29 cellular contexts compared by ENCODE assay signal in genomic region chr9:426264-426663, GRCh38.
DNase-seq lines count a peak whose midpoint lies in the region; ATAC-seq, FAIRE-seq and TF ChIP-seq lines count a peak whose summit lies in the region.
"Had no signal": no experiment of that assay in that cellular context is flagged by ENCODE, and none has a peak within 500 bp of the region (broad histone marks: within the 10 kb centered on the region; RNA-seq: fewer than 3 reads in every experiment).

No MANE protein-coding gene starts in this region.

- no peaks in the 10 kb centered on the region for H3K79me1 ChIP-seq in H1 (ENCODE audit: low read depth, low read length)

- no peak overlapping the region for H4K5ac ChIP-seq in H1 (ENCODE audit: insufficient read length, low read depth, low read length)

- H3K14ac ChIP-seq in H1 (ENCODE audit: insufficient read length) = no peak overlapping the region

- no peak for TF ChIP-seq POLR2A in H1 (IDR thresholded peaks at IDR 0.05; ENCODE audit: control extremely low read depth in 1 of 2, low read depth in 2 of 2, low read length in 2 of 2)

- POLR2A ChIA-PET in activated CD8-positive, alpha-beta T cell treated with anti-CD3 and anti-CD28 coated beads for 36 hours (lab: Charles Lee) = interaction anchor here (1.3 kb wide), 1 partner anchor 39 kb away, joined by 5 read pairs; no protein-coding TSS in a partner anchor
- POLR2A ChIA-PET in activated CD8-positive, alpha-beta T cell treated with anti-CD3 and anti-CD28 coated beads, Interleukin-2, amount 10 ng/mL, durations not matched to agents 7 days and 5 days (lab: Charles Lee) = no interaction called here
- POLR2A ChIA-PET in PC-9 (lab: Charles Lee; ENCODE audit: unreplicated experiment) = no interaction called here
- POLR2A ChIA-PET in H1 (lab: Charles Lee; ENCODE audit: partially characterized antibody) = no interaction called here

- no peaks in the 10 kb centered on the region for H3K36me3 ChIP-seq in PC-9 (ENCODE audit: low read depth)
- no peaks in the 10 kb centered on the region for H3K36me3 ChIP-seq in H1 (ENCODE audit: control insufficient read depth in 2 of 4, insufficient read depth in 4 of 4, low read length in 3 of 4)
- H3K36me3 ChIP-seq: ascending aorta had no signal

- no peak overlapping the region for H3K4ac ChIP-seq in H1 (replicated peaks; ENCODE audit: insufficient read length, low read depth, low read length)

- no peak overlapping the region for H4K91ac ChIP-seq in H1 (replicated peaks; ENCODE audit: insufficient read length, low read length)

- FAIRE-seq in H1 (lab: Jason Lieb, UNC) = no peak
- FAIRE-seq: HepG2, RCC 7860, urothelium cell line had no signal

- H2AFZ ChIP-seq in PC-9 (no peak overlapping the region), H1 (ENCODE audit: low read length) (peak overlapping the region; percentile 75; the same call in 1 of the 2 replicates)

- H3K27me3 ChIP-seq in PC-9 (ENCODE audit: insufficient read depth, low read depth) (no peaks in the 10 kb centered on the region), H1 (replicated peaks in 1 of 4; ENCODE audit: control insufficient read depth in 3 of 4, extremely low read depth in 1 of 4, insufficient read depth in 3 of 4, low read length in 3 of 4) (no peaks in the 10 kb centered on the region)
- H3K27me3 ChIP-seq: ascending aorta had no signal

- no peak overlapping the region for H3K9ac ChIP-seq in H1 (replicated peaks in 1 of 4; ENCODE audit: extremely low read depth in 1 of 4, low read depth in 3 of 4, low read length in 3 of 4)

- H3K79me2 ChIP-seq in PC-9 (ENCODE audit: low read depth) (no peaks in the 10 kb centered on the region), H1 (ENCODE audit: control insufficient read depth in 1 of 2, insufficient read depth in 2 of 2, low read length in 2 of 2) (no peaks in the 10 kb centered on the region)

- no peak overlapping the region for H3K56ac ChIP-seq in H1 (replicated peaks; ENCODE audit: insufficient read length, low read depth, low read length)

- H3K27ac ChIP-seq in PC-9 = peak overlapping the region; percentile 67
- H3K27ac ChIP-seq in H1 (ENCODE audit: low read depth, low read length) = no peak overlapping the region
- H3K27ac ChIP-seq: ascending aorta had no signal

- peaks cover 28% of the 10 kb centered on the region for H3K36me3 Mint-ChIP-seq in activated CD8-positive, alpha-beta T cell treated with anti-CD3 and anti-CD28 coated beads for 36 hours (ENCODE audit: low read depth)
- H3K36me3 Mint-ChIP-seq in activated CD8-positive, alpha-beta T cell treated with anti-CD3 and anti-CD28 coated beads, Interleukin-2, amount 10 ng/mL, durations not matched to agents 7 days and 5 days (ENCODE audit: low read depth) = peaks cover 68% of the 10 kb centered on the region
- H3K36me3 Mint-ChIP-seq in stimulated activated naive B cell treated with anti-CD40 and anti-IgM and Interleukin-4, amounts not matched to agents 10 μg/mL and 1 μg/mL and 100 μg/mL, for 72 hours = peaks cover 16 to 31% of the 10 kb centered on the region in 2 donors

- H2BK5ac ChIP-seq in H1 (ENCODE audit: low read depth, low read length) = no peak overlapping the region

- no peak overlapping the region for H2AK5ac ChIP-seq in H1 (ENCODE audit: low read depth, low read length)

- H3K18ac ChIP-seq in H1 (ENCODE audit: extremely low read depth, low read length) = no peak overlapping the region

- TF ChIP-seq EP300 in H1 (IDR thresholded peaks at IDR 0.05; ENCODE audit: borderline replicate concordance in 1 of 2, low read depth in 2 of 2, low read length in 2 of 2) = no peak

- no peaks in the 10 kb centered on the region for H3K4me1 Mint-ChIP-seq in activated CD8-positive, alpha-beta T cell treated with anti-CD3 and anti-CD28 coated beads for 36 hours (ENCODE audit: low read depth)
- H3K4me1 Mint-ChIP-seq in activated CD8-positive, alpha-beta T cell treated with anti-CD3 and anti-CD28 coated beads, Interleukin-2, amount 10 ng/mL, durations not matched to agents 7 days and 5 days (ENCODE audit: low read depth) = no peaks in the 10 kb centered on the region
- peaks cover 0 to 2% of the 10 kb centered on the region in 2 donors for H3K4me1 Mint-ChIP-seq in stimulated activated naive B cell treated with anti-CD40 and anti-IgM and Interleukin-4, amounts not matched to agents 10 μg/mL and 1 μg/mL and 100 μg/mL, for 72 hours
- H3K4me1 Mint-ChIP-seq: activated naive CD8-positive, alpha-beta T cell treated with anti-CD3 and anti-CD28 coated beads, Interleukin-2, amount 10 ng/mL, durations not matched to agents 7 days and 5 days; CD4-positive, alpha-beta memory T cell had no signal

- H3K9me2 ChIP-seq in PC-9 (ENCODE audit: insufficient read depth) = no peaks in the 10 kb centered on the region

- no peak overlapping the region for H2BK15ac ChIP-seq in H1 (ENCODE audit: low read length)

- no peak for TF ChIP-seq CTCF in activated CD8-positive, alpha-beta T cell treated with anti-CD3 and anti-CD28 coated beads for 36 hours (IDR thresholded peaks at IDR 0.05)
- TF ChIP-seq CTCF in PC-9 (conservative IDR thresholded peaks at IDR 0.05) (no peak), H1 (IDR thresholded peaks at IDR 0.05; ENCODE audit: control extremely low read depth in 1 of 3, insufficient read depth in 1 of 3, low read depth in 1 of 3, low read length in 3 of 3) (no peak)

- H3F3A ChIP-seq in PC-9 (ENCODE audit: insufficient read depth, low read depth) = peaks cover 15% of the 10 kb centered on the region; the same call in 1 of the 2 replicates

- no peak overlapping the region for H3K4me3 ChIP-seq in PC-9
- no peak overlapping the region for H3K4me3 ChIP-seq in H1 (ENCODE audit: extremely low read depth in 1 of 4, insufficient read depth in 2 of 4, low read depth in 3 of 4, low read length in 4 of 4)
- H3K4me3 ChIP-seq: ascending aorta had no signal

- no peak overlapping the region for H3K23ac ChIP-seq in H1 (ENCODE audit: insufficient read length)

- DNase-seq in activated CD8-positive, alpha-beta T cell treated with anti-CD3 and anti-CD28 coated beads for 36 hours = peak; percentile 14
- no peak for DNase-seq in activated CD8-positive, alpha-beta T cell treated with anti-CD3 and anti-CD28 coated beads, Interleukin-2, amount 10 ng/mL, durations not matched to agents 7 days and 5 days
- DNase-seq in PC-9 (no peak), H1 (ENCODE audit: low read depth in 1 of 2, low spot score in 2 of 2) (no peak), DMS53 treated with DMSO at 0.1 percent for 48 hours (lab: John Stamatoyannopoulos, UW; ENCODE audit: unreplicated experiment) (no peak), COLO668 (lab: John Stamatoyannopoulos, UW; ENCODE audit: unreplicated experiment) (no peak)
- no peak for DNase-seq in stimulated activated naive B cell treated with anti-CD40 and anti-IgM and Interleukin-4, amounts not matched to agents 10 μg/mL and 1 μg/mL and 100 μg/mL, for 72 hours
- DNase-seq: activated CD4-positive, alpha-beta T cell treated with anti-CD3 and anti-CD28 coated beads, Interleukin-2, amount 50 U/mL, for 1 hour; activated CD8-positive, alpha-beta memory T cell treated with anti-CD3 and anti-CD28 coated beads, Interleukin-2, amount 50 U/mL, for 4 hours; activated naive CD8-positive, alpha-beta T cell treated with anti-CD3 and anti-CD28 coated beads, Interleukin-2, amount 10 ng/mL, durations not matched to agents 7 days and 5 days; AML-193; caudate nucleus; CD4-positive, alpha-beta memory T cell; cortex of kidney; glutamatergic neuron; H7; NCI-H1436 treated with DMSO at 0.1 percent for 48 hours; NCI-H2107; NCI-H345; NCI-H69; retina; SHP77 treated with DMSO at 0.1 percent for 48 hours had no signal

- no peak overlapping the region for H2BK20ac ChIP-seq in H1 (ENCODE audit: low read length)

- CTCF ChIA-PET in activated CD8-positive, alpha-beta T cell treated with anti-CD3 and anti-CD28 coated beads for 36 hours (lab: Charles Lee) = no interaction called here
- CTCF ChIA-PET in activated CD8-positive, alpha-beta T cell treated with anti-CD3 and anti-CD28 coated beads, Interleukin-2, amount 10 ng/mL, durations not matched to agents 7 days and 5 days (lab: Charles Lee) = no interaction called here
- CTCF ChIA-PET in PC-9 (lab: Charles Lee) = no interaction called here
- CTCF ChIA-PET in H1 (lab: Charles Lee; ENCODE audit: partially characterized antibody) = interaction anchor here (0.7 to 0.9 kb wide), 2 partner anchors 40 to 60 kb away, joined by 3 read pairs; no protein-coding TSS in a partner anchor

- H4K20me1 ChIP-seq in PC-9 (ENCODE audit: insufficient read depth) (no peaks in the 10 kb centered on the region), H1 (replicated peaks in 1 of 2; ENCODE audit: control insufficient read depth in 1 of 2, insufficient read depth in 2 of 2, low read length in 2 of 2) (no peaks in the 10 kb centered on the region)

- H2BK120ac ChIP-seq in H1 (replicated peaks; ENCODE audit: low read depth, low read length) = no peak overlapping the region

- 92% methylated on average over 6 of the region's 6 CpGs; no CpG with 5 or more reads in 1 of the 2 experiments for WGBS in H1 (ENCODE audit: extremely low coverage in 1 of 2, insufficient coverage in 1 of 2, insufficient read length in 1 of 2, insufficient replicate concordance in 2 of 2, low coverage in 1 of 2, low lambda C conversion rate in 2 of 2, missing lambda C conversion rate in 1 of 2), 2 experiments

- BruUV-seq in PC-9 (replicated peaks; lab: Mats Ljungman, UMichigan) = no TSS peak

- H4K8ac ChIP-seq in H1 (ENCODE audit: extremely low read depth, insufficient read depth, low read length) = no peak overlapping the region

- peaks cover 31% of the 10 kb centered on the region for H3K4me1 ChIP-seq in PC-9 (replicated peaks; ENCODE audit: insufficient read depth)
- peaks cover 0 to 3% (median 0%) of the 10 kb centered on the region in 4 experiments; a peak in 1 of 7 replicates for H3K4me1 ChIP-seq in H1 (replicated peaks in 1 of 4; ENCODE audit: control insufficient read depth in 3 of 4, insufficient read depth in 4 of 4, low read length in 3 of 4)
- H3K4me1 ChIP-seq: ascending aorta had no signal

- H2BK12ac ChIP-seq in H1 (ENCODE audit: low read depth, low read length) = no peak overlapping the region

- H3K4me3 Mint-ChIP-seq in activated CD8-positive, alpha-beta T cell treated with anti-CD3 and anti-CD28 coated beads for 36 hours = no peak overlapping the region
- no peak overlapping the region for H3K4me3 Mint-ChIP-seq in activated CD8-positive, alpha-beta T cell treated with anti-CD3 and anti-CD28 coated beads, Interleukin-2, amount 10 ng/mL, durations not matched to agents 7 days and 5 days
- H3K4me3 Mint-ChIP-seq in stimulated activated naive B cell treated with anti-CD40 and anti-IgM and Interleukin-4, amounts not matched to agents 10 μg/mL and 1 μg/mL and 100 μg/mL, for 72 hours = no peak overlapping the region
- H3K4me3 Mint-ChIP-seq: activated naive CD8-positive, alpha-beta T cell treated with anti-CD3 and anti-CD28 coated beads, Interleukin-2, amount 10 ng/mL, durations not matched to agents 7 days and 5 days; stimulated activated naive CD8-positive, alpha-beta T cell treated with anti-CD3 and anti-CD28 coated beads, Interleukin-15, Interleukin-2, amounts not matched to agents 100 ng/mL and 50 ng/mL, for 24 hours had no signal

- H3K9me3 ChIP-seq in PC-9 (ENCODE audit: insufficient read depth, low read depth) (no peaks in the 10 kb centered on the region), H1 (ENCODE audit: insufficient read depth in 2 of 2, low read depth in 1 of 2, low read length in 1 of 2) (no peaks in the 10 kb centered on the region)
- H3K9me3 ChIP-seq: ascending aorta had no signal

- intact Hi-C loops in activated CD8-positive, alpha-beta T cell treated with anti-CD3 and anti-CD28 coated beads for 36 hours (cut with micrococcal nuclease) = no loop called here
- intact Hi-C loops in PC-9 (cut with micrococcal nuclease; ENCODE audit: unreplicated experiment) = loop anchor here (2.0 kb wide), 1 partner anchor 43 kb away; no protein-coding TSS in a partner anchor

- no peak overlapping the region for H3K27ac Mint-ChIP-seq in activated CD8-positive, alpha-beta T cell treated with anti-CD3 and anti-CD28 coated beads for 36 hours
- H3K27ac Mint-ChIP-seq in activated CD8-positive, alpha-beta T cell treated with anti-CD3 and anti-CD28 coated beads, Interleukin-2, amount 10 ng/mL, durations not matched to agents 7 days and 5 days = no peak overlapping the region
- H3K27ac Mint-ChIP-seq in stimulated activated naive B cell treated with anti-CD40 and anti-IgM and Interleukin-4, amounts not matched to agents 10 μg/mL and 1 μg/mL and 100 μg/mL, for 72 hours = peak overlapping the region; percentile 37
- H3K27ac Mint-ChIP-seq: activated naive CD8-positive, alpha-beta T cell treated with anti-CD3 and anti-CD28 coated beads, Interleukin-2, amount 10 ng/mL, durations not matched to agents 7 days and 5 days; stimulated activated naive CD8-positive, alpha-beta T cell treated with anti-CD3 and anti-CD28 coated beads, Interleukin-15, Interleukin-2, amounts not matched to agents 100 ng/mL and 50 ng/mL, for 24 hours had no signal

- ATAC-seq in activated CD8-positive, alpha-beta T cell treated with anti-CD3 and anti-CD28 coated beads for 36 hours = peak; percentile 53
- no peak for ATAC-seq in activated CD8-positive, alpha-beta T cell treated with anti-CD3 and anti-CD28 coated beads, Interleukin-2, amount 10 ng/mL, durations not matched to agents 7 days and 5 days
- ATAC-seq in stimulated activated naive B cell treated with anti-CD40 and anti-IgM and Interleukin-4, amounts not matched to agents 10 μg/mL and 1 μg/mL and 100 μg/mL, for 72 hours (replicated peaks) = peak; percentile 39 to 74
- ATAC-seq in HG03097 (IDR thresholded peaks at IDR 0.05; ENCODE audit: low FRiP score, unreplicated experiment) = no peak
- ATAC-seq: HepG2, left lobe of liver had no signal

- no peaks in the 10 kb centered on the region for H3K9me3 Mint-ChIP-seq in activated CD8-positive, alpha-beta T cell treated with anti-CD3 and anti-CD28 coated beads for 36 hours
- no peaks in the 10 kb centered on the region for H3K9me3 Mint-ChIP-seq in activated CD8-positive, alpha-beta T cell treated with anti-CD3 and anti-CD28 coated beads, Interleukin-2, amount 10 ng/mL, durations not matched to agents 7 days and 5 days (ENCODE audit: insufficient read depth)
- H3K9me3 Mint-ChIP-seq in stimulated activated naive B cell treated with anti-CD40 and anti-IgM and Interleukin-4, amounts not matched to agents 10 μg/mL and 1 μg/mL and 100 μg/mL, for 72 hours = no peaks in the 10 kb centered on the region
- H3K9me3 Mint-ChIP-seq: activated naive CD8-positive, alpha-beta T cell treated with anti-CD3 and anti-CD28 coated beads, Interleukin-2, amount 10 ng/mL, durations not matched to agents 7 days and 5 days; CD4-positive, alpha-beta memory T cell; stimulated activated naive CD8-positive, alpha-beta T cell treated with anti-CD3 and anti-CD28 coated beads, Interleukin-15, Interleukin-2, amounts not matched to agents 100 ng/mL and 50 ng/mL, for 24 hours had no signal

- no peak for TF ChIP-seq RAD21 in H1 (IDR thresholded peaks at IDR 0.05 in 1 of 2, conservative IDR thresholded peaks at IDR 0.05 in 1 of 2; ENCODE audit: low read depth in 2 of 2, low read length in 2 of 2)

- H3K4me2 ChIP-seq in PC-9 = 0 out of 2 replicates have a peak overlapping the region, but pooled peaks have one; percentile 21
- no peak overlapping the region for H3K4me2 ChIP-seq in H1 (ENCODE audit: insufficient read depth in 1 of 2, low read depth in 2 of 2, low read length in 2 of 2)

- H3K27me3 Mint-ChIP-seq in activated CD8-positive, alpha-beta T cell treated with anti-CD3 and anti-CD28 coated beads for 36 hours = no peaks in the 10 kb centered on the region
- H3K27me3 Mint-ChIP-seq in activated CD8-positive, alpha-beta T cell treated with anti-CD3 and anti-CD28 coated beads, Interleukin-2, amount 10 ng/mL, durations not matched to agents 7 days and 5 days (ENCODE audit: low read depth) = no peaks in the 10 kb centered on the region
- H3K27me3 Mint-ChIP-seq in stimulated activated naive B cell treated with anti-CD40 and anti-IgM and Interleukin-4, amounts not matched to agents 10 μg/mL and 1 μg/mL and 100 μg/mL, for 72 hours = no peaks in the 10 kb centered on the region
- H3K27me3 Mint-ChIP-seq: activated naive CD8-positive, alpha-beta T cell treated with anti-CD3 and anti-CD28 coated beads, Interleukin-2, amount 10 ng/mL, durations not matched to agents 7 days and 5 days; CD4-positive, alpha-beta memory T cell; stimulated activated naive CD8-positive, alpha-beta T cell treated with anti-CD3 and anti-CD28 coated beads, Interleukin-15, Interleukin-2, amounts not matched to agents 100 ng/mL and 50 ng/mL, for 24 hours had no signal

- H3K23me2 ChIP-seq in H1 (ENCODE audit: low read depth, low read length) = no peaks in the 10 kb centered on the region

Comparison
In these comparisons a context has a peak if more than half of its experiments do, and no peak if none do; other contexts are left out.
1. ATAC-seq: peak in activated CD8-positive, alpha-beta T cell treated with anti-CD3 and anti-CD28 coated beads for 36 hours (single experiment) and stimulated activated naive B cell treated with anti-CD40 and anti-IgM and Interleukin-4, amounts not matched to agents 10 μg/mL and 1 μg/mL and 100 μg/mL, for 72 hours (2 of 2); none in activated CD8-positive, alpha-beta T cell treated with anti-CD3 and anti-CD28 coated beads, Interleukin-2, amount 10 ng/mL, durations not matched to agents 7 days and 5 days (single experiment) and HG03097 (single experiment).